In the genomic region with DNA sequence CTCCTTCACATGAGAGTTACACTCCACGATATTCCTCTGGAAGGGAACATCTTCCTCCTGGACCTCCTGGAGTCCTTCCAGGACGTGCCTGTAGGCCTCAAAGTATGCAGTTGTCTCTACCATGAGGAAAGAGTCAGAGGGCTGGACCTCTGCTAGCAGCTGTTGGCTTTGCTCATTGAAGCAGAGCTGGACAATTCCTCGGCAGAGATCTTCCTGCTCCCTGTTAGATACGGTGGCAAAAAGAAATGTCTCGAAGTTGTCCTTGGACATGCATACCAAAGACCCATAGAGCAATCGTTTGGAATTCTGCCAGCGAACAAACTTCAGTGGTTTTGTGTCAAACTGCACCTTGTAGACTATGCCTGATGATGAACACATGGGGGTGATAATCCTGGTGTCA, we compare ENCODE assay signal across 1 cellular context.
TF ChIP-seq lines count a peak whose summit lies in the region.

No MANE protein-coding gene starts in this region.

TF ChIP-seq in HCT116, 20 proteins besides CTCF, POLR2A, EP300 and RAD21:
- TF ChIP-seq SRF (IDR thresholded peaks at IDR 0.05; ENCODE audit: low read depth) (no peak), SIN3A (IDR thresholded peaks at IDR 0.05; ENCODE audit: low read depth) (no peak), YY1 (IDR thresholded peaks at IDR 0.05; ENCODE audit: extremely low read depth, insufficient replicate concordance, low read depth, low read length) (no peak), FOSL1 (IDR thresholded peaks at IDR 0.05; ENCODE audit: low read depth) (no peak), EZH2phosphoT487 (IDR thresholded peaks at IDR 0.05; ENCODE audit: borderline replicate concordance) (no peak), CEBPB (IDR thresholded peaks at IDR 0.05; ENCODE audit: low read depth) (no peak), ELF1 (IDR thresholded peaks at IDR 0.05; ENCODE audit: borderline replicate concordance, low read depth) (no peak), TCF7L2 (IDR thresholded peaks at IDR 0.05; ENCODE audit: borderline replicate concordance, extremely low read depth, insufficient read depth, insufficient read length) (no peak), ZNF274 (IDR thresholded peaks at IDR 0.05; ENCODE audit: low read depth, low read length) (no peak), ZFX (IDR thresholded peaks at IDR 0.05) (no peak), EZH2 (IDR thresholded peaks at IDR 0.05) (no peak), CBX3 (IDR thresholded peaks at IDR 0.05; ENCODE audit: low read depth) (no peak)
- TF ChIP-seq, protein P1, sequence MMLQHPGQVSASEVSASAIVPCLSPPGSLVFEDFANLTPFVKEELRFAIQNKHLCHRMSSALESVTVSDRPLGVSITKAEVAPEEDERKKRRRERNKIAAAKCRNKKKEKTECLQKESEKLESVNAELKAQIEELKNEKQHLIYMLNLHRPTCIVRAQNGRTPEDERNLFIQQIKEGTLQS (IDR thresholded peaks at IDR 0.05), result no peak
- TF ChIP-seq, protein P2, sequence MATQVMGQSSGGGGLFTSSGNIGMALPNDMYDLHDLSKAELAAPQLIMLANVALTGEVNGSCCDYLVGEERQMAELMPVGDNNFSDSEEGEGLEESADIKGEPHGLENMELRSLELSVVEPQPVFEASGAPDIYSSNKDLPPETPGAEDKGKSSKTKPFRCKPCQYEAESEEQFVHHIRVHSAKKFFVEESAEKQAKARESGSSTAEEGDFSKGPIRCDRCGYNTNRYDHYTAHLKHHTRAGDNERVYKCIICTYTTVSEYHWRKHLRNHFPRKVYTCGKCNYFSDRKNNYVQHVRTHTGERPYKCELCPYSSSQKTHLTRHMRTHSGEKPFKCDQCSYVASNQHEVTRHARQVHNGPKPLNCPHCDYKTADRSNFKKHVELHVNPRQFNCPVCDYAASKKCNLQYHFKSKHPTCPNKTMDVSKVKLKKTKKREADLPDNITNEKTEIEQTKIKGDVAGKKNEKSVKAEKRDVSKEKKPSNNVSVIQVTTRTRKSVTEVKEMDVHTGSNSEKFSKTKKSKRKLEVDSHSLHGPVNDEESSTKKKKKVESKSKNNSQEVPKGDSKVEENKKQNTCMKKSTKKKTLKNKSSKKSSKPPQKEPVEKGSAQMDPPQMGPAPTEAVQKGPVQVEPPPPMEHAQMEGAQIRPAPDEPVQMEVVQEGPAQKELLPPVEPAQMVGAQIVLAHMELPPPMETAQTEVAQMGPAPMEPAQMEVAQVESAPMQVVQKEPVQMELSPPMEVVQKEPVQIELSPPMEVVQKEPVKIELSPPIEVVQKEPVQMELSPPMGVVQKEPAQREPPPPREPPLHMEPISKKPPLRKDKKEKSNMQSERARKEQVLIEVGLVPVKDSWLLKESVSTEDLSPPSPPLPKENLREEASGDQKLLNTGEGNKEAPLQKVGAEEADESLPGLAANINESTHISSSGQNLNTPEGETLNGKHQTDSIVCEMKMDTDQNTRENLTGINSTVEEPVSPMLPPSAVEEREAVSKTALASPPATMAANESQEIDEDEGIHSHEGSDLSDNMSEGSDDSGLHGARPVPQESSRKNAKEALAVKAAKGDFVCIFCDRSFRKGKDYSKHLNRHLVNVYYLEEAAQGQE (IDR thresholded peaks at IDR 0.05; ENCODE audit: low read depth), result no peak
- TF ChIP-seq, protein P3, sequence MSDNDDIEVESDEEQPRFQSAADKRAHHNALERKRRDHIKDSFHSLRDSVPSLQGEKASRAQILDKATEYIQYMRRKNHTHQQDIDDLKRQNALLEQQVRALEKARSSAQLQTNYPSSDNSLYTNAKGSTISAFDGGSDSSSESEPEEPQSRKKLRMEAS (IDR thresholded peaks at IDR 0.05), result no peak
TF ChIP-seq in HCT116: peak in this region for 0.
